In the genomic region with DNA sequence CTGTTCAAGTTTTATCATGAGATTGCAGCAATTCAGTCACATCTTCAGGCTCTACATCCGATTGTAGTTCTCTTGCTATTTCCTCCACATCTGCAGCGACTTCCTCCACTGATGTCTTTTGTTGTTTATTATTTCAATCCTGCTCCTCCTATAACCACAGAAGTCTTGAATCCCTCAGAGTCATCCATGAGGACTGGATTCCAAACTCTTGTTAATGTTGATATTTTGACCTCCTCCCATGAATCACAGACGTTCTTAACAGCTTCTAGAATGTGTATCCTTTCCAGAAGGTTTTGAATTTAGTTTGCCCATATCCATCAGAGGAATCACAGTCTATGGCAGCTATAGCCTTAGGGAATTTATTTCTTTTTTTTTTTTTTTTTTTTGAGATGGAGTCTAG, we compare ENCODE assay signal across 1 cellular context.
TF ChIP-seq lines count a peak whose summit lies in the region.

No MANE protein-coding gene starts in this region.

TF ChIP-seq in GM23338, 12 proteins besides CTCF, POLR2A, EP300 and RAD21 (continued from another document):
- TF ChIP-seq ZNF462 (CRISPR knock-in tag; IDR thresholded peaks at IDR 0.05) (no peak), NANOG (IDR thresholded peaks at IDR 0.05; ENCODE audit: borderline replicate concordance) (no peak), EZH2 (IDR thresholded peaks at IDR 0.05; ENCODE audit: low read depth, unreplicated experiment) (no peak), JUNB (IDR thresholded peaks at IDR 0.05; ENCODE audit: unreplicated experiment) (no peak), ZNF331 (CRISPR knock-in tag; IDR thresholded peaks at IDR 0.05; ENCODE audit: low read depth) (no peak), STAT1 (IDR thresholded peaks at IDR 0.05; ENCODE audit: unreplicated experiment) (no peak), ZNF114 (CRISPR knock-in tag; IDR thresholded peaks at IDR 0.05) (no peak), EZH2phosphoT487 (IDR thresholded peaks at IDR 0.05; ENCODE audit: unreplicated experiment) (no peak), CREB1 (CRISPR knock-in tag; IDR thresholded peaks at IDR 0.05; ENCODE audit: low read depth) (no peak)
- TF ChIP-seq, protein P1, sequence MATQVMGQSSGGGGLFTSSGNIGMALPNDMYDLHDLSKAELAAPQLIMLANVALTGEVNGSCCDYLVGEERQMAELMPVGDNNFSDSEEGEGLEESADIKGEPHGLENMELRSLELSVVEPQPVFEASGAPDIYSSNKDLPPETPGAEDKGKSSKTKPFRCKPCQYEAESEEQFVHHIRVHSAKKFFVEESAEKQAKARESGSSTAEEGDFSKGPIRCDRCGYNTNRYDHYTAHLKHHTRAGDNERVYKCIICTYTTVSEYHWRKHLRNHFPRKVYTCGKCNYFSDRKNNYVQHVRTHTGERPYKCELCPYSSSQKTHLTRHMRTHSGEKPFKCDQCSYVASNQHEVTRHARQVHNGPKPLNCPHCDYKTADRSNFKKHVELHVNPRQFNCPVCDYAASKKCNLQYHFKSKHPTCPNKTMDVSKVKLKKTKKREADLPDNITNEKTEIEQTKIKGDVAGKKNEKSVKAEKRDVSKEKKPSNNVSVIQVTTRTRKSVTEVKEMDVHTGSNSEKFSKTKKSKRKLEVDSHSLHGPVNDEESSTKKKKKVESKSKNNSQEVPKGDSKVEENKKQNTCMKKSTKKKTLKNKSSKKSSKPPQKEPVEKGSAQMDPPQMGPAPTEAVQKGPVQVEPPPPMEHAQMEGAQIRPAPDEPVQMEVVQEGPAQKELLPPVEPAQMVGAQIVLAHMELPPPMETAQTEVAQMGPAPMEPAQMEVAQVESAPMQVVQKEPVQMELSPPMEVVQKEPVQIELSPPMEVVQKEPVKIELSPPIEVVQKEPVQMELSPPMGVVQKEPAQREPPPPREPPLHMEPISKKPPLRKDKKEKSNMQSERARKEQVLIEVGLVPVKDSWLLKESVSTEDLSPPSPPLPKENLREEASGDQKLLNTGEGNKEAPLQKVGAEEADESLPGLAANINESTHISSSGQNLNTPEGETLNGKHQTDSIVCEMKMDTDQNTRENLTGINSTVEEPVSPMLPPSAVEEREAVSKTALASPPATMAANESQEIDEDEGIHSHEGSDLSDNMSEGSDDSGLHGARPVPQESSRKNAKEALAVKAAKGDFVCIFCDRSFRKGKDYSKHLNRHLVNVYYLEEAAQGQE (IDR thresholded peaks at IDR 0.05; ENCODE audit: unreplicated experiment), result no peak
- TF ChIP-seq, protein P2, sequence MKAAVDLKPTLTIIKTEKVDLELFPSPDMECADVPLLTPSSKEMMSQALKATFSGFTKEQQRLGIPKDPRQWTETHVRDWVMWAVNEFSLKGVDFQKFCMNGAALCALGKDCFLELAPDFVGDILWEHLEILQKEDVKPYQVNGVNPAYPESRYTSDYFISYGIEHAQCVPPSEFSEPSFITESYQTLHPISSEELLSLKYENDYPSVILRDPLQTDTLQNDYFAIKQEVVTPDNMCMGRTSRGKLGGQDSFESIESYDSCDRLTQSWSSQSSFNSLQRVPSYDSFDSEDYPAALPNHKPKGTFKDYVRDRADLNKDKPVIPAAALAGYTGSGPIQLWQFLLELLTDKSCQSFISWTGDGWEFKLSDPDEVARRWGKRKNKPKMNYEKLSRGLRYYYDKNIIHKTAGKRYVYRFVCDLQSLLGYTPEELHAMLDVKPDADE (IDR thresholded peaks at IDR 0.05), result no peak
